In genomic region chr2:25586726-25587144, GRCh38 we compare ENCODE assay signal across 9 cellular contexts.
DNase-seq lines count a peak whose midpoint lies in the region; ATAC-seq and TF ChIP-seq lines count a peak whose summit lies in the region.
"Had no signal": no experiment of that assay in that cellular context is flagged by ENCODE, and none has a peak within 500 bp of the region (broad histone marks: within the 10 kb centered on the region; RNA-seq: fewer than 3 reads in every experiment).

No MANE protein-coding gene starts in this region.

- no peaks in the 10 kb centered on the region for H3K36me3 ChIP-seq in right atrium auricular region
- no peaks in the 10 kb centered on the region for H3K36me3 ChIP-seq in SJCRH30
- H3K36me3 ChIP-seq: upper lobe of left lung had no signal

- ATAC-seq in GM19372 (IDR thresholded peaks at IDR 0.05; ENCODE audit: low read depth, unreplicated experiment) (peak; percentile 56), HG03135 (IDR thresholded peaks at IDR 0.05; ENCODE audit: unreplicated experiment) (peak; percentile 64), HG02970 (IDR thresholded peaks at IDR 0.05; ENCODE audit: low FRiP score, unreplicated experiment) (no peak)

- no peak overlapping the region for H3K4me3 ChIP-seq in right atrium auricular region
- no peak overlapping the region for H3K4me3 ChIP-seq in SJCRH30
- H3K4me3 ChIP-seq: upper lobe of left lung had no signal

- no peak for TF ChIP-seq CTCF in right atrium auricular region (IDR thresholded peaks at IDR 0.05)

- DNase-seq in EL (peak; percentile 22), brain pericyte (ENCODE audit: low read depth, low spot score) (peak; percentile 16), right atrium auricular region (ENCODE audit: low spot score) (no peak), SJCRH30 (no peak), KG1 (lab: John Stamatoyannopoulos, UW) (no peak)

- H3K27me3 ChIP-seq in right atrium auricular region (no peaks in the 10 kb centered on the region), SJCRH30 (no peaks in the 10 kb centered on the region)
- H3K27me3 ChIP-seq: upper lobe of left lung had no signal

- H3K4me1 ChIP-seq in right atrium auricular region (no peaks in the 10 kb centered on the region), SJCRH30 (peaks cover 12% of the 10 kb centered on the region)

- H3K27ac ChIP-seq in right atrium auricular region (no peak overlapping the region), SJCRH30 (no peak overlapping the region)
- H3K27ac ChIP-seq: upper lobe of left lung had no signal

- H3K9me3 ChIP-seq in right atrium auricular region (no peaks in the 10 kb centered on the region), SJCRH30 (replicated peaks) (no peaks in the 10 kb centered on the region)
- H3K9me3 ChIP-seq: upper lobe of left lung had no signal

Comparison
In these comparisons a context has a peak if more than half of its experiments do, and no peak if none do; other contexts are left out.
1. DNase-seq: peak in EL (single experiment) and brain pericyte (single experiment); none in right atrium auricular region (single experiment), SJCRH30 (0 of 2) and KG1 (single experiment).